8 cellular contexts compared by ENCODE assay signal in the genomic region with DNA sequence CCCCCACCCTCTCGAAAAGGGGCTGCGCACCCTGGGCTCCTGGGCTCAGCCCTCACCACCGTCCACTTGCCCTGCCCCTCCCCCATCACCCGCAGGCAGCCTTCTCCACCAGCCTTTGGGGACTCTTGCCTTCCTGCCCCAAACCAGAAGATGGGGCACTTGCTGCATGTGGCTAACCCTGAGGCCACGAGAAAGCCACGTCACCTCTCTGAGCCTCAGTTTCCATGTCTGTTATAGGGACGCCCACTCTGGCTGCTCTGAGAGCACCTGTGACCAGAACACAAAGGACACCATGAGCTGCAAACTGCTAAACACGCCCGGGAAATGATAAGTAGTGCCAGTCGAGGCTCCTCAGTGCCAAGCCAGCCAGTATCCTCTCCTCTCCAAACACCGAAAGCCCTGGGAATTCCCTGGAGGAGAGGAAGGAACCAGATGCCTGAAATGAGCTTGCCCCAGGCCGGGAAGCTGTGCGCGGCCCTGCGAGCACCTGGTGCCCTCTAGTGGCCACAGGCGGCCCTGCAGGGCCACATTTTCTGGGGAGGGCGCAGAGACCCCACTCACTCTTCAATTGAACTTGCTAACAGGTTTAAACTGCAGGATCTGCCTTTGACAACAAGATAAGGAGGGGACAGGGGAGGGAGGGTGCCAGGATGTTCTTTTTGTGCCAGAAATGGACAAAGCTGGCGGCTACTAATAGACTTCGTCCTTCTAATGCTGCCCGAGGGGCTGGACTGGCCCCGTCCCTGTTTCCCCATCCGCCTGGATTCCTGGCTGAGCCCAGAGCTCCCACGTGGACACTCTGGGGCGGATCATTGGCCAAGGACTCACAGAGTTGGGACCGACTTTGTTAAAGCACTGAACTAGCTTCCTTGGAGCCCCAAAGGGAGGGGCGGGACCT. TPM values are rescaled to one million over a fixed set of nuclear protein-coding genes. Genes with fewer than 3 reads are reported as not detected.
DNase-seq lines count a peak whose midpoint lies in the region; ATAC-seq, FAIRE-seq and TF ChIP-seq lines count a peak whose summit lies in the region.

No MANE protein-coding gene starts in this region.

- no peak for TF ChIP-seq POLR2A in GM12891 (IDR thresholded peaks at IDR 0.05; ENCODE audit: low read depth, low read length)

- TF ChIP-seq CTCF in LNCaP clone FGC (IDR thresholded peaks at IDR 0.05; ENCODE audit: control insufficient read depth, extremely low read depth, insufficient read depth) = peak; percentile 94
- TF ChIP-seq CTCF in VCaP (conservative IDR thresholded peaks at IDR 0.05) = peak; percentile 99

- H3K27me3 ChIP-seq in ACC112 (ENCODE audit: insufficient read depth, low read length) = peaks cover 5% of the 10 kb centered on the region; the same call in 1 of the 2 replicates

- no peak for ATAC-seq in GM19328 (IDR thresholded peaks at IDR 0.05; ENCODE audit: unreplicated experiment)

- no peaks in the 10 kb centered on the region for H3K36me3 ChIP-seq in ACC112 (ENCODE audit: insufficient read depth, low read length)

- H3K4me1 ChIP-seq in ACC112 (ENCODE audit: control insufficient read depth, insufficient read depth, low read length, unreplicated experiment) = peaks cover 21% of the 10 kb centered on the region

- H3K27ac ChIP-seq in ACC112 (ENCODE audit: low read depth, low read length) = no peak overlapping the region
- H3K27ac ChIP-seq in VCaP = peak overlapping the region; percentile 60

- H3K4me3 ChIP-seq in ACC112 (ENCODE audit: low read depth, low read length) (peak overlapping the region; percentile 61), LNCaP clone FGC (ENCODE audit: low read depth, low read length) (no peak overlapping the region)

- H2AFZ ChIP-seq in ACC112 (ENCODE audit: low read length, unreplicated experiment) = peak overlapping the region; percentile 91

- no peaks in the 10 kb centered on the region for H3K79me2 ChIP-seq in ACC112 (ENCODE audit: control insufficient read depth, insufficient read depth, low read length, unreplicated experiment)

- FAIRE-seq in GM12891 (lab: Jason Lieb, UNC) = peak; percentile 23

- DNase-seq in GM12891 (ENCODE audit: insufficient read length, low spot score) = peak; percentile 68
- DNase-seq in LNCaP clone FGC (ENCODE audit: low read depth) = peak; percentile 14
- peak; percentile 38 for DNase-seq in cerebellum (ENCODE audit: low spot score)
- peak; percentile 60 for DNase-seq in kidney glomerular epithelial cell (lab: John Stamatoyannopoulos, UW)
- DNase-seq in stimulated activated CD4-positive, alpha-beta T cell treated with anti-CD3 and anti-CD28 coated beads, Interleukin-4, amount 100 ng/mL, for 1 hour = peak; percentile 50

TF ChIP-seq in GM12891, 5 proteins besides CTCF, POLR2A, EP300 and RAD21:
- TF ChIP-seq PAX5 (IDR thresholded peaks at IDR 0.05; ENCODE audit: insufficient read depth, low read length, severe bottlenecking) (no peak), POLR2AphosphoS5 (IDR thresholded peaks at IDR 0.05; ENCODE audit: low read depth, low read length) (no peak), POU2F2 (IDR thresholded peaks at IDR 0.05; ENCODE audit: low read depth, low read length) (no peak), SPI1 (IDR thresholded peaks at IDR 0.05; ENCODE audit: low read depth, low read length) (no peak), TAF1 (IDR thresholded peaks at IDR 0.05; ENCODE audit: low read depth, low read length) (no peak)

RNA-seq across cellular contexts. Expression of a gene that starts 10.2 kb away (rescaled TPM):
- polyA plus RNA-seq in GM12891 (2012; ENCODE audit: low read depth, missing spikeins) = not detected
- total RNA-seq in cerebellum = not detected

RNA-seq across cellular contexts. Expression of a gene that starts 23.1 kb away (rescaled TPM):
- not detected for polyA plus RNA-seq in GM12891 (2012; ENCODE audit: low read depth, missing spikeins)
- total RNA-seq in cerebellum = not detected

RNA-seq across cellular contexts. Expression of a gene that starts 33.6 kb away (rescaled TPM):
- not detected for polyA plus RNA-seq in GM12891 (2012; ENCODE audit: low read depth, missing spikeins)
- total RNA-seq in cerebellum = not detected

Comparison
In these comparisons a context has a peak if more than half of its experiments do, and no peak if none do; other contexts are left out.
1. DNase-seq: peak in every context shown above with its lines; median percentile 68 in GM12891; 60 in kidney glomerular epithelial cell; 50 in stimulated activated CD4-positive, alpha-beta T cell treated with anti-CD3 and anti-CD28 coated beads, Interleukin-4, amount 100 ng/mL, for 1 hour; 38 in cerebellum; 14 in LNCaP clone FGC.